Comparison of ENCODE assay signal across 8 cellular contexts in genomic region chr6:13708679-13709261, GRCh38. TPM values are rescaled to one million over a fixed set of nuclear protein-coding genes. Genes with fewer than 3 reads are reported as not detected.
DNase-seq lines count a peak whose midpoint lies in the region; ATAC-seq and TF ChIP-seq lines count a peak whose summit lies in the region.

No MANE protein-coding gene starts in this region.

- H3K4me1 ChIP-seq in PC-3 (ENCODE audit: insufficient read depth, low read length): peaks cover 20% of the 10 kb centered on the region
- no peaks in the 10 kb centered on the region for H3K4me1 ChIP-seq in endodermal cell (ENCODE audit: control insufficient read depth, insufficient read depth, low read length)
- peaks cover 11% of the 10 kb centered on the region for H3K4me1 ChIP-seq in ovary (ENCODE audit: insufficient read depth)

- DNase-seq in GM06990 (ENCODE audit: extremely low read depth, insufficient read length) (no peak), PC-3 (peak; percentile 14), endodermal cell (no peak), ovary (no peak), HPDE6-E6E7 (ENCODE audit: extremely low spot score) (no peak), KG1 (lab: John Stamatoyannopoulos, UW) (no peak)

- no peaks in the 10 kb centered on the region for H3F3A ChIP-seq in PC-3 (ENCODE audit: low read length, unreplicated experiment)

- no peaks in the 10 kb centered on the region for H3K36me3 ChIP-seq in GM06990 (ENCODE audit: control insufficient read depth, insufficient read depth, low read length)
- no peaks in the 10 kb centered on the region for H3K36me3 ChIP-seq in PC-3 (ENCODE audit: low read depth, low read length)
- H3K36me3 ChIP-seq in endodermal cell (ENCODE audit: control insufficient read depth, insufficient read depth, low read length): peaks cover 7% of the 10 kb centered on the region
- no peaks in the 10 kb centered on the region for H3K36me3 ChIP-seq in ovary

- 77 to 80% methylated on average over 2 to 6 of the region's 7 CpGs for WGBS in endodermal cell (ENCODE audit: insufficient coverage in 1 of 2, insufficient read length in 1 of 2), 2 experiments
- WGBS in ovary, 3 donors: 1 to 4% (median 3%) methylated on average over 7 of the region's 7 CpGs

- no peaks in the 10 kb centered on the region for H3K27me3 Mint-ChIP-seq in endodermal cell (ENCODE audit: insufficient read depth)

- H3K27ac ChIP-seq in PC-3 (ENCODE audit: low read length) (no peak overlapping the region), endodermal cell (ENCODE audit: low read depth, low read length) (no peak overlapping the region), ovary (peak overlapping the region; percentile 5 to 98)

- no peaks in the 10 kb centered on the region for H3K9me3 Mint-ChIP-seq in endodermal cell

- no peak for TF ChIP-seq CTCF in GM06990 (IDR thresholded peaks at IDR 0.05; ENCODE audit: insufficient read depth, low read length, poor library complexity, severe bottlenecking)
- no peak for TF ChIP-seq CTCF in PC-3 (conservative IDR thresholded peaks at IDR 0.05; ENCODE audit: low read depth, low read length)
- TF ChIP-seq CTCF in endodermal cell (conservative IDR thresholded peaks at IDR 0.05): no peak
- TF ChIP-seq CTCF in ovary (IDR thresholded peaks at IDR 0.05): no peak

- no peak for TF ChIP-seq EP300 in ovary (IDR thresholded peaks at IDR 0.05)

- ATAC-seq in PC-3 (no peak), GM21619 (IDR thresholded peaks at IDR 0.05; ENCODE audit: unreplicated experiment) (no peak), HG02610 (IDR thresholded peaks at IDR 0.05; ENCODE audit: unreplicated experiment) (no peak)

- H2AFZ ChIP-seq in PC-3 (ENCODE audit: low read length): no peak overlapping the region

- TF ChIP-seq POLR2A in ovary (IDR thresholded peaks at IDR 0.05): no peak

- BruUV-seq in PC-3 (replicated peaks; lab: Mats Ljungman, UMichigan): no TSS peak

- intact Hi-C loops in PC-3 (cut with micrococcal nuclease): loop anchor here (1.0 kb wide), 1 partner anchor 93 kb away; the partner anchor contains the start of gene NOL7
- intact Hi-C loops in ovary (cut with DNase I): loop anchor here in 2 of 4 donors (10.0 kb wide), 1 partner anchor 94 kb away; the partner anchor contains the start of gene NOL7 (in 2 of the 2)

- H3K9me2 ChIP-seq in PC-3 (replicated peaks; ENCODE audit: low read length): no peaks in the 10 kb centered on the region

- POLR2A ChIA-PET in PC-3 (lab: Charles Lee; ENCODE audit: unreplicated experiment): interaction anchor here (0.6 to 0.7 kb wide), 2 partner anchors 21 to 37 kb away, joined by 3 to 4 read pairs; no protein-coding TSS in a partner anchor

- peak overlapping the region; percentile 74 for H3K4me3 ChIP-seq in GM06990 (replicated peaks; ENCODE audit: low read depth, low read length)
- peak overlapping the region; percentile 87 for H3K4me3 ChIP-seq in PC-3 (ENCODE audit: low read length)
- peak overlapping the region; percentile 96 for H3K4me3 ChIP-seq in endodermal cell (ENCODE audit: low read length)
- peak overlapping the region; percentile 72 for H3K4me3 ChIP-seq in ovary

- H3K4me3 Mint-ChIP-seq in endodermal cell: peak overlapping the region; percentile 82

- H3K79me2 ChIP-seq in PC-3 (ENCODE audit: low read length): peaks cover 71% of the 10 kb centered on the region

- peaks cover 8% of the 10 kb centered on the region for H3K36me3 Mint-ChIP-seq in endodermal cell (ENCODE audit: low read depth)

- no peak overlapping the region for H3K27ac Mint-ChIP-seq in endodermal cell

- H4K20me1 ChIP-seq in PC-3 (ENCODE audit: low read length): peaks cover 37% of the 10 kb centered on the region

- H3K9ac ChIP-seq in PC-3 (ENCODE audit: low read length) (peak overlapping the region; percentile 66; the same call in 1 of the 2 replicates), endodermal cell (ENCODE audit: extremely low read depth, low read length, poor library complexity, severe bottlenecking) (peak overlapping the region; percentile 93)

- H3K27me3 ChIP-seq in GM06990 (replicated peaks; ENCODE audit: control insufficient read depth, insufficient read depth, low read length) (no peaks in the 10 kb centered on the region), PC-3 (ENCODE audit: low read length) (no peaks in the 10 kb centered on the region), endodermal cell (ENCODE audit: control insufficient read depth, insufficient read depth, low read length, poor library complexity, severe bottlenecking) (no peaks in the 10 kb centered on the region), ovary (no peaks in the 10 kb centered on the region)

- peak overlapping the region; percentile 97 for H3K4me2 ChIP-seq in PC-3 (ENCODE audit: low read length)

- peaks cover 32% of the 10 kb centered on the region for H3K4me1 Mint-ChIP-seq in endodermal cell

- CTCF ChIA-PET in PC-3 (lab: Charles Lee): interaction anchor here (1.4 kb wide), 1 partner anchor 17 kb away, joined by 3 read pairs; no protein-coding TSS in a partner anchor

- H3K9me3 ChIP-seq in PC-3 (ENCODE audit: low read length) (no peaks in the 10 kb centered on the region), endodermal cell (ENCODE audit: control insufficient read depth, low read length) (no peaks in the 10 kb centered on the region), ovary (no peaks in the 10 kb centered on the region)

RNA-seq across cellular contexts. Expression of gene RANBP9, which starts 2.9 kb away (rescaled TPM):
- total RNA-seq in PC-3 (2014; rRNA removed): 25.8 and 27.9 TPM in 2 replicates
- total RNA-seq in endodermal cell: 10 to 100 TPM; 43.7 to 45.4 TPM
- 39.4 TPM for polyA plus RNA-seq in endodermal cell (2013, experiment 1 of 2)
- 39.3 TPM for polyA plus RNA-seq in endodermal cell (2013, experiment 2 of 2)
- 10 to 100 TPM; 26.5 to 40.8 (median 37.0) TPM for total RNA-seq in ovary
- 10 to 100 TPM; 24.8 to 50.6 TPM for polyA plus RNA-seq in ovary

Comparison
In these comparisons a context has a peak if more than half of its experiments do, and no peak if none do; other contexts are left out.
1. H3K27ac ChIP-seq: peak in ovary (2 of 2); none in PC-3 (single experiment) and endodermal cell (single experiment).
2. Peak in every context shown above with its lines, with median percentiles within 50 percentile points of each other: H3K4me3 ChIP-seq.